Comparison of ENCODE assay signal across 8 cellular contexts in the genomic region with DNA sequence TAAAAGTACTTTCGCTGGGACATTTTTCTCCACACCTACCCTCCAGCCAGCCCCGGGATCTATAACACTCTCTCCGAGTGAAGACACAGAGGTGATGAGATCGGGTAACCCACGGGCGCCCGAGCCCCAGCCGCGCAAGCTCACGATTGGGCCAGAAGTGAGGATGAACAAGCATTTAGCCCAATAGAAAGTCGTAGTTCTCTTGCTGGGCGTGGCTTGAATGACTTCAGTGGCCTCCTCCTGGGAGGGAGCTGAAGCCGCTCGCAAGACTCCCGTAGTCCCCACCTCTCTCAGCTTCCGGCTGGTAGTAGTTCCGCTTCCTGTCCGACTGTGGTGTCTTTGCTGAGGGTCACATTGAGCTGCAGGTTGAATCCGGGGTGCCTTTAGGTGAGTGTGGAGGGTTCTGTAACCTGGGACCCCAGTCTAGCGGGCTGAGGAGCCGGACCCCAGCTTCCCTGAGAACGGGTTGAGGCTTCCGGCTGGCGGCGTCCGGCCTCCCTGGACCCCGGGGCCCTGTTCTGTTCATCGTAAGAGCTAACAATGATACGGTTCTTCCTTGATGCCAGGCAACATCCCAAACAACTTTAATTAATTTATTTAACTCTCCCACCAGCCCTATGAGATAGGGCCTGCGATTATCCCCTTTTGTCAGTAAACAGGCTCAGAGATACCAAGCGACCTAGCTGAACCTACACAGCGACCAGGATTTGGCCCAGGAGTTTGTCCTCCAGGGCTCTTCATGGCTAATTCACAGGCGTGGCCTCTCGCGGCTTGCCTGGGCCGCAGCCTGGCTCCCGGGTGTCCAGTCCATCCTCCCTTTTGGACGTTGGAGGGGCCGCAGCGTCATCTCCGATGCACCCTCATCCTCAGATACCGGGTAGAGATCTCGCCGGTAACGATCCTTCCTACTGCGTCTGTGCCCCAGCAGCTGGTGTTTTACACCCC.
DNase-seq lines count a peak whose midpoint lies in the region; ATAC-seq, FAIRE-seq and TF ChIP-seq lines count a peak whose summit lies in the region.

Gene COX6B1, plus strand, starts transcription at position 307 of the 945 bp plus-strand sequence. CDS start 2,921 bp downstream, outside the sequence.

- DNase-seq in AML-193 (lab: John Stamatoyannopoulos, UW) (peak; percentile 97 to 98), NCI-H524 treated with DMSO at 0.1 percent for 48 hours (lab: John Stamatoyannopoulos, UW) (peak; percentile 96), kidney tubule cell (ENCODE audit: low spot score) (peak; percentile 98)
- peak; percentile 90 to 91 for DNase-seq in activated CD4-positive, alpha-beta T cell treated with anti-CD3 and anti-CD28 coated beads for 4 hours
- DNase-seq in stimulated activated CD4-positive, alpha-beta T cell treated with anti-CD3 and anti-CD28 coated beads, Interleukin-1b, Interleukin-23, amount 100 ng/mL, for 24 hours (ENCODE audit: low read depth in 4 of 4, low spot score in 1 of 4) = peak; percentile 68 to 92 (median 82)

- peak; percentile 94 for TF ChIP-seq POLR2A in GM19193 (IDR thresholded peaks at IDR 0.05; ENCODE audit: extremely low read depth, insufficient read depth, insufficient read length)

- FAIRE-seq in colon (lab: Jason Lieb, UNC) = peak; percentile 53

- peak; percentile 45 for ATAC-seq in HG03457 (IDR thresholded peaks at IDR 0.05; ENCODE audit: unreplicated experiment)

Comparison
In these comparisons a context has a peak if more than half of its experiments do, and no peak if none do; other contexts are left out.
1. Peak in every context shown above with its lines: DNase-seq and ATAC-seq.